17 cellular contexts compared by ENCODE assay signal in genomic region chr12:112160611-112161010, GRCh38. TPM values are rescaled to one million over a fixed set of nuclear protein-coding genes. Genes with fewer than 3 reads are reported as not detected.
DNase-seq lines count a peak whose midpoint lies in the region; ATAC-seq and TF ChIP-seq lines count a peak whose summit lies in the region.
"Had no signal": no experiment of that assay in that cellular context is flagged by ENCODE, and none has a peak within 500 bp of the region (broad histone marks: within the 10 kb centered on the region; RNA-seq: fewer than 3 reads in every experiment).

No MANE protein-coding gene starts in this region.

- peaks cover 14 to 19% of the 10 kb centered on the region in 2 donors for H3K9me3 Mint-ChIP-seq in activated naive CD4-positive, alpha-beta T cell treated with anti-CD3 and anti-CD28 coated beads, Interleukin-2, amount 50 U/mL, for 72 hours
- peaks cover 32% of the 10 kb centered on the region for H3K9me3 Mint-ChIP-seq in activated naive CD4-positive, alpha-beta T cell treated with anti-CD3 and anti-CD28 coated beads for 36 hours
- H3K9me3 Mint-ChIP-seq in activated B cell treated with CpG ODN at 0.5 μM for 24 hours (peaks cover 20% of the 10 kb centered on the region), osteocyte (ENCODE audit: unreplicated experiment) (peaks cover 24% of the 10 kb centered on the region)

- peaks cover 18% of the 10 kb centered on the region for H3K4me1 Mint-ChIP-seq in activated naive CD4-positive, alpha-beta T cell treated with anti-CD3 and anti-CD28 coated beads for 36 hours (ENCODE audit: low read depth)
- H3K4me1 Mint-ChIP-seq in activated B cell treated with CpG ODN at 0.5 μM for 24 hours = peaks cover 31% of the 10 kb centered on the region
- no peaks in the 10 kb centered on the region for H3K4me1 Mint-ChIP-seq in osteocyte (ENCODE audit: unreplicated experiment)
- H3K4me1 Mint-ChIP-seq: CD14-positive monocyte had no signal

- H3K36me3 Mint-ChIP-seq in activated naive CD4-positive, alpha-beta T cell treated with anti-CD3 and anti-CD28 coated beads, Interleukin-2, amount 50 U/mL, for 72 hours = peaks cover 59% of the 10 kb centered on the region in 2 donors
- peaks cover 65% of the 10 kb centered on the region for H3K36me3 Mint-ChIP-seq in activated naive CD4-positive, alpha-beta T cell treated with anti-CD3 and anti-CD28 coated beads for 36 hours (ENCODE audit: low read depth)
- H3K36me3 Mint-ChIP-seq in activated B cell treated with CpG ODN at 0.5 μM for 24 hours (ENCODE audit: low read depth) (peaks cover 83% of the 10 kb centered on the region), osteocyte (ENCODE audit: unreplicated experiment) (peaks cover 61% of the 10 kb centered on the region)

- TF ChIP-seq CTCF in activated B cell treated with CpG ODN at 0.5 μM for 24 hours (IDR thresholded peaks at IDR 0.05) (no peak), osteocyte (IDR thresholded peaks at IDR 0.05) (no peak), A673 (conservative IDR thresholded peaks at IDR 0.05; ENCODE audit: low read depth, low read length) (no peak)

- CTCF ChIA-PET in activated naive CD4-positive, alpha-beta T cell treated with anti-CD3 and anti-CD28 coated beads for 36 hours (lab: Charles Lee) = no interaction called here
- CTCF ChIA-PET in activated B cell treated with CpG ODN at 0.5 μM for 24 hours (lab: Charles Lee) (interaction anchor here (1.3 kb wide), 1 partner anchor 216 kb away, joined by 4 read pairs; no protein-coding TSS in a partner anchor), A673 (lab: Charles Lee) (no interaction called here)

- H3K27ac Mint-ChIP-seq in activated naive CD4-positive, alpha-beta T cell treated with anti-CD3 and anti-CD28 coated beads, Interleukin-2, amount 50 U/mL, for 72 hours = peak overlapping the region; percentile 57 to 68
- no peak overlapping the region for H3K27ac Mint-ChIP-seq in activated naive CD4-positive, alpha-beta T cell treated with anti-CD3 and anti-CD28 coated beads for 36 hours
- H3K27ac Mint-ChIP-seq in activated B cell treated with CpG ODN at 0.5 μM for 24 hours (peak overlapping the region; percentile 59), osteocyte (ENCODE audit: unreplicated experiment) (no peak overlapping the region)

- DNase-seq in activated naive CD4-positive, alpha-beta T cell treated with anti-CD3 and anti-CD28 coated beads, Interleukin-2, amount 50 U/mL, for 72 hours (ENCODE audit: low spot score in 2 of 2) = no peak
- no peak for DNase-seq in activated naive CD4-positive, alpha-beta T cell treated with anti-CD3 and anti-CD28 coated beads for 36 hours
- DNase-seq in activated B cell treated with CpG ODN at 0.5 μM for 24 hours = no peak
- peak; percentile 24 for DNase-seq in mesenteric fat pad (ENCODE audit: low spot score)
- DNase-seq in cortex of kidney (lab: John Stamatoyannopoulos, UW) = no peak
- no peak for DNase-seq in osteocyte (ENCODE audit: extremely low spot score, unreplicated experiment)
- DNase-seq in A673 (ENCODE audit: low spot score) = no peak
- DNase-seq: DMS79 treated with DMSO at 0.1 percent for 48 hours; GM23248; KG1; NCI-H1092; NCI-H1694 treated with DMSO at 0.1 percent for 48 hours; NCI-H69; NK-92 treated with Interleukin-12 subunit alpha and Interleukin-12 subunit beta, amount 100 ng/mL, for 24 hours had no signal

- H3K36me3 ChIP-seq in A673 (ENCODE audit: insufficient read depth, low read length, poor library complexity, severe bottlenecking) = peaks cover 22% of the 10 kb centered on the region

- H3K4me3 Mint-ChIP-seq in activated naive CD4-positive, alpha-beta T cell treated with anti-CD3 and anti-CD28 coated beads for 36 hours = no peak overlapping the region
- no peak overlapping the region for H3K4me3 Mint-ChIP-seq in activated B cell treated with CpG ODN at 0.5 μM for 24 hours
- no peak overlapping the region for H3K4me3 Mint-ChIP-seq in osteocyte (ENCODE audit: unreplicated experiment)
- H3K4me3 Mint-ChIP-seq: CD14-positive monocyte had no signal

- no peaks in the 10 kb centered on the region for H3K4me1 ChIP-seq in A673 (ENCODE audit: insufficient read depth, low read length, poor library complexity, severe bottlenecking)

- H3K9me3 ChIP-seq in A673 (ENCODE audit: low read depth, low read length, poor library complexity, severe bottlenecking) = no peaks in the 10 kb centered on the region

- no peaks in the 10 kb centered on the region for H3K27me3 Mint-ChIP-seq in activated naive CD4-positive, alpha-beta T cell treated with anti-CD3 and anti-CD28 coated beads for 36 hours (ENCODE audit: low read depth)
- no peaks in the 10 kb centered on the region for H3K27me3 Mint-ChIP-seq in activated B cell treated with CpG ODN at 0.5 μM for 24 hours
- H3K27me3 Mint-ChIP-seq in osteocyte (ENCODE audit: unreplicated experiment) = no peaks in the 10 kb centered on the region

- H3K27ac ChIP-seq in temporal lobe (ENCODE audit: low read depth, low read length) = peak overlapping the region; percentile 30
- H3K27ac ChIP-seq in A673 (ENCODE audit: low read depth, low read length, poor library complexity, severe bottlenecking) = no peak overlapping the region
- H3K27ac ChIP-seq: GM23248 had no signal

- no peaks in the 10 kb centered on the region for H3K27me3 ChIP-seq in A673 (replicated peaks; ENCODE audit: insufficient read depth, low read depth, low read length, poor library complexity)

- POLR2A ChIA-PET in activated B cell treated with CpG ODN at 0.5 μM for 24 hours (lab: Charles Lee) (interaction anchor here (2.7 kb wide), 1 partner anchor 146 kb away, joined by 13 read pairs; the partner anchor contains the start of gene ERP29), A673 (lab: Charles Lee; ENCODE audit: low non-redundant PET) (no interaction called here)

- intact Hi-C loops in activated naive CD4-positive, alpha-beta T cell treated with anti-CD3 and anti-CD28 coated beads for 36 hours (cut with micrococcal nuclease) = no loop called here
- intact Hi-C loops in activated B cell treated with CpG ODN at 0.5 μM for 24 hours (cut with micrococcal nuclease) = no loop called here
- intact Hi-C loops in A673 (cut with micrococcal nuclease; ENCODE audit: unreplicated experiment) = no loop called here

- BruUV-seq in A673 (replicated peaks; lab: Mats Ljungman, UMichigan) = no TSS peak

- ATAC-seq in activated naive CD4-positive, alpha-beta T cell treated with anti-CD3 and anti-CD28 coated beads, Interleukin-2, amount 50 U/mL, for 72 hours = no peak
- ATAC-seq in activated B cell treated with CpG ODN at 0.5 μM for 24 hours (ENCODE audit: low read depth) = no peak
- ATAC-seq: HCT116 had no signal

- H3K4me3 ChIP-seq in A673 (ENCODE audit: low read depth, low read length, poor library complexity, severe bottlenecking) = no peak overlapping the region
- H3K4me3 ChIP-seq: GM23248 had no signal

RNA-seq across cellular contexts. Expression of gene TRAFD1, which starts 35.3 kb away (rescaled TPM):
- total RNA-seq in activated naive CD4-positive, alpha-beta T cell treated with anti-CD3 and anti-CD28 coated beads, Interleukin-2, amount 50 U/mL, for 72 hours = 10 to 100 TPM; 59.6 to 74.3 TPM
- 10 to 100 TPM; 49.6 to 55.7 TPM for total RNA-seq in activated naive CD4-positive, alpha-beta T cell treated with anti-CD3 and anti-CD28 coated beads for 36 hours
- 47.8 and 51.0 TPM in 2 replicates for total RNA-seq in activated B cell treated with CpG ODN at 0.5 μM for 24 hours
- total RNA-seq in mesenteric fat pad = 17.4 TPM
- 42.0 TPM for total RNA-seq in temporal lobe
- 34.8 and 38.9 TPM in 2 replicates for total RNA-seq in osteocyte
- total RNA-seq in A673 (2021) = 35.2 and 37.8 TPM in 2 replicates

RNA-seq across cellular contexts. Expression of gene NAA25, which starts 52.0 kb away (rescaled TPM):
- 10 to 100 TPM; 61.2 to 63.5 TPM for total RNA-seq in activated naive CD4-positive, alpha-beta T cell treated with anti-CD3 and anti-CD28 coated beads, Interleukin-2, amount 50 U/mL, for 72 hours
- total RNA-seq in activated naive CD4-positive, alpha-beta T cell treated with anti-CD3 and anti-CD28 coated beads for 36 hours = 10 to 100 TPM; 52.4 to 55.7 TPM
- total RNA-seq in activated B cell treated with CpG ODN at 0.5 μM for 24 hours (43.5 and 52.7 TPM in 2 replicates), mesenteric fat pad (31.6 TPM), temporal lobe (31.0 TPM), osteocyte (20.0 and 22.7 TPM in 2 replicates), A673 (2021) (67.4 and 70.5 TPM in 2 replicates)

Comparison
In these comparisons a context has a peak if more than half of its experiments do, and no peak if none do; other contexts are left out.
1. H3K27ac Mint-ChIP-seq: peak in activated naive CD4-positive, alpha-beta T cell treated with anti-CD3 and anti-CD28 coated beads, Interleukin-2, amount 50 U/mL, for 72 hours (2 of 2) and activated B cell treated with CpG ODN at 0.5 μM for 24 hours (single experiment); none in activated naive CD4-positive, alpha-beta T cell treated with anti-CD3 and anti-CD28 coated beads for 36 hours (single experiment) and osteocyte (single experiment).